Comparison of ENCODE assay signal across 20 cellular contexts in genomic region chr6:119453242-119453641, GRCh38.
A peak's percentile ranks its signal among the peaks of the same experiment; 100 is the strongest.
DNase-seq lines count a peak whose midpoint lies in the region; ATAC-seq and TF ChIP-seq lines count a peak whose summit lies in the region.
"Had no signal": no experiment of that assay in that cellular context is flagged by ENCODE, and none has a peak within 500 bp of the region (broad histone marks: within the 10 kb centered on the region; RNA-seq: fewer than 3 reads in every experiment).

No MANE protein-coding gene starts in this region.

- H3K4ac ChIP-seq in mesendoderm (ENCODE audit: low read depth, low read length), result no peak overlapping the region

- H3K79me2 ChIP-seq in mesendoderm (ENCODE audit: control insufficient read depth, insufficient read depth, low read length), result no peaks in the 10 kb centered on the region

- H3K36me3 Mint-ChIP-seq in activated naive CD8-positive, alpha-beta T cell treated with anti-CD3 and anti-CD28 coated beads, Interleukin-2, amount 10 ng/mL, durations not matched to agents 7 days and 5 days, result peaks cover 6% of the 10 kb centered on the region
- no peaks in the 10 kb centered on the region for H3K36me3 Mint-ChIP-seq in activated naive CD8-positive, alpha-beta T cell treated with anti-CD3 and anti-CD28 coated beads, Interleukin-2, amount 50 U/mL, for 24 hours (ENCODE audit: low read depth)
- no peaks in the 10 kb centered on the region for H3K36me3 Mint-ChIP-seq in brain
- no peaks in the 10 kb centered on the region for H3K36me3 Mint-ChIP-seq in neural crest cell (ENCODE audit: low read depth)
- peaks cover 0 to 6% (median 0%) of the 10 kb centered on the region in 3 donors for H3K36me3 Mint-ChIP-seq in CD8-positive, alpha-beta memory T cell

- H3K4me2 ChIP-seq in mesendoderm (ENCODE audit: low read length), result no peak overlapping the region

- H4K5ac ChIP-seq in mesendoderm (ENCODE audit: low read length), result no peak overlapping the region

- no peak overlapping the region for H4K8ac ChIP-seq in mesendoderm (ENCODE audit: low read depth, low read length)

- H3K79me1 ChIP-seq in mesendoderm (ENCODE audit: low read length), result no peaks in the 10 kb centered on the region

- H3K9me3 ChIP-seq in CD8-positive, alpha-beta memory T cell (ENCODE audit: low read length), result no peaks in the 10 kb centered on the region
- H3K9me3 ChIP-seq: Caco-2 had no signal

- no peak overlapping the region for H2BK15ac ChIP-seq in mesendoderm (replicated peaks; ENCODE audit: low read depth)

- H3K9me3 Mint-ChIP-seq in activated naive CD8-positive, alpha-beta T cell treated with anti-CD3 and anti-CD28 coated beads, Interleukin-2, amount 10 ng/mL, durations not matched to agents 7 days and 5 days, result peaks cover 5% of the 10 kb centered on the region
- H3K9me3 Mint-ChIP-seq in activated naive CD8-positive, alpha-beta T cell treated with anti-CD3 and anti-CD28 coated beads, Interleukin-2, amount 50 U/mL, for 24 hours, result peaks cover 3% of the 10 kb centered on the region
- H3K9me3 Mint-ChIP-seq in brain (no peaks in the 10 kb centered on the region), neural crest cell (no peaks in the 10 kb centered on the region)
- peaks cover 0 to 1% (median 0%) of the 10 kb centered on the region in 5 donors for H3K9me3 Mint-ChIP-seq in CD8-positive, alpha-beta memory T cell

- no peaks in the 10 kb centered on the region for H3K4me1 ChIP-seq in mesendoderm (ENCODE audit: control insufficient read depth, low read depth, low read length)
- no peaks in the 10 kb centered on the region for H3K4me1 ChIP-seq in CD8-positive, alpha-beta memory T cell (ENCODE audit: insufficient read depth, low read length)
- H3K4me1 ChIP-seq: Caco-2 had no signal

- H3K9ac ChIP-seq in mesendoderm (ENCODE audit: low read length), result no peak overlapping the region

- no peak overlapping the region for H2BK120ac ChIP-seq in mesendoderm (ENCODE audit: low read depth, low read length)

- H3K27ac ChIP-seq in mesendoderm (ENCODE audit: low read depth, low read length), result no peak overlapping the region
- H3K27ac ChIP-seq in CD8-positive, alpha-beta memory T cell (ENCODE audit: low read depth, low read length), result no peak overlapping the region
- H3K27ac ChIP-seq: 22Rv1 had no signal

- peak overlapping the region; percentile 64 for H3K27ac Mint-ChIP-seq in activated naive CD8-positive, alpha-beta T cell treated with anti-CD3 and anti-CD28 coated beads, Interleukin-2, amount 10 ng/mL, durations not matched to agents 7 days and 5 days
- no peak overlapping the region for H3K27ac Mint-ChIP-seq in activated naive CD8-positive, alpha-beta T cell treated with anti-CD3 and anti-CD28 coated beads, Interleukin-2, amount 50 U/mL, for 24 hours
- peak overlapping the region in 3 of 5 experiments; percentile 44 to 58 (median 58) for H3K27ac Mint-ChIP-seq in brain
- peak overlapping the region; percentile 92 for H3K27ac Mint-ChIP-seq in neural crest cell (ENCODE audit: unreplicated experiment)
- no peak overlapping the region for H3K27ac Mint-ChIP-seq in CD8-positive, alpha-beta memory T cell

- no peak overlapping the region for H3K23ac ChIP-seq in mesendoderm (ENCODE audit: low read length)

- no peak overlapping the region for H2BK5ac ChIP-seq in mesendoderm (ENCODE audit: low read length)

- no peaks in the 10 kb centered on the region for H3K27me3 ChIP-seq in mesendoderm (ENCODE audit: insufficient read depth, low read length, poor library complexity)
- H3K27me3 ChIP-seq in CD8-positive, alpha-beta memory T cell (ENCODE audit: insufficient read depth, low read length, poor library complexity, severe bottlenecking), result no peaks in the 10 kb centered on the region

- H2AK5ac ChIP-seq in mesendoderm (ENCODE audit: low read length), result no peak overlapping the region

- POLR2A ChIA-PET in activated naive CD8-positive, alpha-beta T cell treated with anti-CD3 and anti-CD28 coated beads, Interleukin-2, amount 10 ng/mL, durations not matched to agents 7 days and 5 days (lab: Charles Lee), result interaction anchor here (0.6 kb wide), 1 partner anchor 140 kb away, joined by 3 read pairs; no protein-coding TSS in a partner anchor
- POLR2A ChIA-PET in CD8-positive, alpha-beta memory T cell (lab: Charles Lee), result no interaction called here

- peaks cover 12% of the 10 kb centered on the region for H3K27me3 Mint-ChIP-seq in activated naive CD8-positive, alpha-beta T cell treated with anti-CD3 and anti-CD28 coated beads, Interleukin-2, amount 10 ng/mL, durations not matched to agents 7 days and 5 days
- H3K27me3 Mint-ChIP-seq in activated naive CD8-positive, alpha-beta T cell treated with anti-CD3 and anti-CD28 coated beads, Interleukin-2, amount 50 U/mL, for 24 hours, result peaks cover 3% of the 10 kb centered on the region
- no peaks in the 10 kb centered on the region for H3K27me3 Mint-ChIP-seq in brain
- no peaks in the 10 kb centered on the region for H3K27me3 Mint-ChIP-seq in neural crest cell (ENCODE audit: low read depth)
- H3K27me3 Mint-ChIP-seq in CD8-positive, alpha-beta memory T cell, result peaks cover 2 to 5% of the 10 kb centered on the region in 2 donors

- H3K36me3 ChIP-seq in mesendoderm (ENCODE audit: control insufficient read depth, insufficient read depth, low read length), result no peaks in the 10 kb centered on the region
- H3K36me3 ChIP-seq in CD8-positive, alpha-beta memory T cell (ENCODE audit: insufficient read depth, low read length), result no peaks in the 10 kb centered on the region

- CTCF ChIA-PET in CD8-positive, alpha-beta memory T cell (lab: Charles Lee), result no interaction called here

- WGBS in mesendoderm (ENCODE audit: extremely low coverage, insufficient coverage, low lambda C conversion rate), result no CpG with 5 or more reads among the region's 6 CpGs

- H3K56ac ChIP-seq in mesendoderm (ENCODE audit: low read length), result no peak overlapping the region

- DNase-seq in activated naive CD8-positive, alpha-beta T cell treated with anti-CD3 and anti-CD28 coated beads, Interleukin-2, amount 10 ng/mL, durations not matched to agents 7 days and 5 days, result no peak
- no peak for DNase-seq in activated naive CD8-positive, alpha-beta T cell treated with anti-CD3 and anti-CD28 coated beads, Interleukin-2, amount 50 U/mL, for 24 hours
- DNase-seq in neural crest cell (ENCODE audit: low read depth, low spot score) (no peak), mesendoderm (no peak)
- DNase-seq in stimulated activated CD4-positive, alpha-beta T cell treated with anti-CD3 and anti-CD28 coated beads, Interleukin-2, amount 100 ng/mL, for 24 hours, result no peak
- no peak for DNase-seq in CD8-positive, alpha-beta memory T cell
- DNase-seq: Caco-2, GDM1, GOT3, NCI-H1105, NCI-H2081, NCI-H2171 treated with DMSO at 0.1 percent for 48 hours, NCI-H510A, NCI-H748 treated with DMSO at 0.1 percent for 48 hours, PC-3, SHP77 treated with DMSO at 0.1 percent for 48 hours had no signal

- TF ChIP-seq CTCF in brain (conservative IDR thresholded peaks at IDR 0.05), result no peak
- no peak for TF ChIP-seq CTCF in neural crest cell (conservative IDR thresholded peaks at IDR 0.05)

- H3K18ac ChIP-seq in mesendoderm (ENCODE audit: low read length), result no peak overlapping the region

- ATAC-seq in activated naive CD8-positive, alpha-beta T cell treated with anti-CD3 and anti-CD28 coated beads, Interleukin-2, amount 10 ng/mL, durations not matched to agents 7 days and 5 days (ENCODE audit: low read depth), result no peak
- ATAC-seq in activated naive CD8-positive, alpha-beta T cell treated with anti-CD3 and anti-CD28 coated beads, Interleukin-2, amount 50 U/mL, for 24 hours, result no peak
- no peak for ATAC-seq in GM18498 (IDR thresholded peaks at IDR 0.05; ENCODE audit: unreplicated experiment)
- ATAC-seq: PC-3, SK-N-SH treated with all-trans-retinoic acid at 6 μM for 48 hours had no signal

- peaks cover 10% of the 10 kb centered on the region for H3K4me1 Mint-ChIP-seq in activated naive CD8-positive, alpha-beta T cell treated with anti-CD3 and anti-CD28 coated beads, Interleukin-2, amount 10 ng/mL, durations not matched to agents 7 days and 5 days
- H3K4me1 Mint-ChIP-seq in activated naive CD8-positive, alpha-beta T cell treated with anti-CD3 and anti-CD28 coated beads, Interleukin-2, amount 50 U/mL, for 24 hours, result peaks cover 7% of the 10 kb centered on the region
- H3K4me1 Mint-ChIP-seq in brain (peaks cover 26% of the 10 kb centered on the region), neural crest cell (peaks cover 22% of the 10 kb centered on the region)
- no peaks in the 10 kb centered on the region for H3K4me1 Mint-ChIP-seq in CD8-positive, alpha-beta memory T cell

- H3K4me3 Mint-ChIP-seq in activated naive CD8-positive, alpha-beta T cell treated with anti-CD3 and anti-CD28 coated beads, Interleukin-2, amount 10 ng/mL, durations not matched to agents 7 days and 5 days, result no peak overlapping the region
- H3K4me3 Mint-ChIP-seq in activated naive CD8-positive, alpha-beta T cell treated with anti-CD3 and anti-CD28 coated beads, Interleukin-2, amount 50 U/mL, for 24 hours, result no peak overlapping the region
- H3K4me3 Mint-ChIP-seq in brain (no peak overlapping the region), neural crest cell (no peak overlapping the region)
- no peak overlapping the region for H3K4me3 Mint-ChIP-seq in CD8-positive, alpha-beta memory T cell

- H3K4me3 ChIP-seq in mesendoderm (ENCODE audit: low read length), result no peak overlapping the region
- no peak overlapping the region for H3K4me3 ChIP-seq in CD8-positive, alpha-beta memory T cell (ENCODE audit: low read length)

Comparison
In these comparisons a context has a peak if more than half of its experiments do, and no peak if none do; other contexts are left out.
1. H3K27ac Mint-ChIP-seq: peak in activated naive CD8-positive, alpha-beta T cell treated with anti-CD3 and anti-CD28 coated beads, Interleukin-2, amount 10 ng/mL, durations not matched to agents 7 days and 5 days (single experiment), brain (3 of 5) and neural crest cell (single experiment); none in activated naive CD8-positive, alpha-beta T cell treated with anti-CD3 and anti-CD28 coated beads, Interleukin-2, amount 50 U/mL, for 24 hours (single experiment) and CD8-positive, alpha-beta memory T cell (0 of 8).